ENCODE assay signal across 8 cellular contexts in genomic region chr2:27320958-27321543, GRCh38. TPM values are rescaled to one million over a fixed set of nuclear protein-coding genes. Genes with fewer than 3 reads are reported as not detected.
A peak's percentile ranks its signal among the peaks of the same experiment; 100 is the strongest.
DNase-seq lines count a peak whose midpoint lies in the region; ATAC-seq and TF ChIP-seq lines count a peak whose summit lies in the region.

No MANE protein-coding gene starts in this region.

- peak overlapping the region; percentile 89 for H3K4me3 Mint-ChIP-seq in activated T-cell treated with anti-CD3 and anti-CD28 coated beads, Interleukin-2, amount 50 U/mL, for 24 hours
- H3K4me3 Mint-ChIP-seq in neural progenitor cell, result peak overlapping the region; percentile 95

- peaks cover 23% of the 10 kb centered on the region for H3F3A ChIP-seq in neural progenitor cell (ENCODE audit: low read depth)

- ATAC-seq in HG03280 (IDR thresholded peaks at IDR 0.05; ENCODE audit: unreplicated experiment), result no peak
- no peak for ATAC-seq in HG02885 (IDR thresholded peaks at IDR 0.05; ENCODE audit: poor library complexity, unreplicated experiment)

- H3K9ac ChIP-seq in neural progenitor cell, result no peak overlapping the region

- peak; percentile 49 for TF ChIP-seq EP300 in esophagus muscularis mucosa (IDR thresholded peaks at IDR 0.05)

- H3K9me3 ChIP-seq in esophagus muscularis mucosa (no peaks in the 10 kb centered on the region), neural progenitor cell (ENCODE audit: low read depth) (no peaks in the 10 kb centered on the region)

- peaks cover 27% of the 10 kb centered on the region for H3K4me1 Mint-ChIP-seq in activated T-cell treated with anti-CD3 and anti-CD28 coated beads, Interleukin-2, amount 50 U/mL, for 24 hours (ENCODE audit: low read depth)
- H3K4me1 Mint-ChIP-seq in neural progenitor cell, result peaks cover 9% of the 10 kb centered on the region

- H3K36me3 ChIP-seq in esophagus muscularis mucosa (peaks cover 6 to 22% (median 11%) of the 10 kb centered on the region in 4 donors), neural progenitor cell (no peaks in the 10 kb centered on the region)

- peak overlapping the region; percentile 66 for H3K27ac Mint-ChIP-seq in activated T-cell treated with anti-CD3 and anti-CD28 coated beads, Interleukin-2, amount 50 U/mL, for 24 hours
- H3K27ac Mint-ChIP-seq in neural progenitor cell, result no peak overlapping the region

- no peaks in the 10 kb centered on the region for H4K20me1 ChIP-seq in neural progenitor cell (ENCODE audit: low read depth)

- peaks cover 11% of the 10 kb centered on the region for H3K79me2 ChIP-seq in neural progenitor cell (ENCODE audit: low read depth)

- TF ChIP-seq POLR2A in esophagus muscularis mucosa (IDR thresholded peaks at IDR 0.05; ENCODE audit: low read depth), result peak; percentile 21

- H2AFZ ChIP-seq in neural progenitor cell (replicated peaks), result no peak overlapping the region

- H3K9me3 Mint-ChIP-seq in activated T-cell treated with anti-CD3 and anti-CD28 coated beads, Interleukin-2, amount 50 U/mL, for 24 hours, result no peaks in the 10 kb centered on the region
- H3K9me3 Mint-ChIP-seq in neural progenitor cell, result no peaks in the 10 kb centered on the region

- H3K27ac ChIP-seq in esophagus muscularis mucosa (replicated peaks in 1 of 4), result peak overlapping the region; percentile 62 to 98 (median 95)
- no peak overlapping the region for H3K27ac ChIP-seq in neural progenitor cell

- intact Hi-C loops in esophagus muscularis mucosa (cut with DNase I), result loop anchor here (5.0 kb wide), 2 partner anchors 36 to 51 kb away; partner anchors contain the start of genes EIF2B4, GTF3C2 and SNX17

- no peak overlapping the region for H3K4me2 ChIP-seq in neural progenitor cell

- peaks cover 77% of the 10 kb centered on the region for H3K36me3 Mint-ChIP-seq in activated T-cell treated with anti-CD3 and anti-CD28 coated beads, Interleukin-2, amount 50 U/mL, for 24 hours (ENCODE audit: low read depth)
- peaks cover 4% of the 10 kb centered on the region for H3K36me3 Mint-ChIP-seq in neural progenitor cell

- H3K27me3 Mint-ChIP-seq in activated T-cell treated with anti-CD3 and anti-CD28 coated beads, Interleukin-2, amount 50 U/mL, for 24 hours, result no peaks in the 10 kb centered on the region
- H3K27me3 Mint-ChIP-seq in neural progenitor cell (ENCODE audit: insufficient read depth, low read depth), result peaks cover 4% of the 10 kb centered on the region

- peak; percentile 36 to 58 (median 55) for TF ChIP-seq CTCF in esophagus muscularis mucosa (IDR thresholded peaks at IDR 0.05)
- TF ChIP-seq CTCF in neural progenitor cell (IDR thresholded peaks at IDR 0.05), result peak; percentile 26

- H3K4me3 ChIP-seq in esophagus muscularis mucosa (no peak overlapping the region), neural progenitor cell (no peak overlapping the region)

- H3K4me1 ChIP-seq in esophagus muscularis mucosa, result peaks cover 29 to 34% (median 31%) of the 10 kb centered on the region in 4 donors
- H3K4me1 ChIP-seq in neural progenitor cell, result no peaks in the 10 kb centered on the region

- no peak for DNase-seq in activated T-cell treated with anti-CD3 and anti-CD28 coated beads, Interleukin-2, amount 50 U/mL, for 24 hours
- DNase-seq in activated T-cell treated with anti-CD3 and anti-CD28 coated beads, Interleukin-2, amount 50 U/mL, for 48 hours, result no peak
- DNase-seq in RPMI8226 (peak; percentile 25), esophagus muscularis mucosa (ENCODE audit: extremely low spot score) (peak; percentile 96), neural progenitor cell (ENCODE audit: low spot score) (peak; percentile 19), hippocampal formation (lab: John Stamatoyannopoulos, UW) (no peak)

- 37% methylated on average over 6 of the region's 8 CpGs for WGBS in esophagus muscularis mucosa

- H3K27me3 ChIP-seq in esophagus muscularis mucosa, result no peaks in the 10 kb centered on the region
- no peaks in the 10 kb centered on the region for H3K27me3 ChIP-seq in neural progenitor cell

RNA-seq across cellular contexts. Expression of gene MPV17, which starts 1.8 kb away (rescaled TPM):
- total RNA-seq in esophagus muscularis mucosa, result 10 to 100 TPM; 46.7 to 70.2 (median 60.6) TPM
- 71.4 and 78.0 TPM in 2 replicates for total RNA-seq in neural progenitor cell (ENCODE audit: low replicate concordance)

RNA-seq across cellular contexts. Expression of gene UCN, which starts 12.8 kb away (rescaled TPM):
- 1 to 10 TPM; 1.8 to 6.1 (median 3.3) TPM for total RNA-seq in esophagus muscularis mucosa
- 0.56 and 1.2 TPM in 2 replicates for total RNA-seq in neural progenitor cell (ENCODE audit: low replicate concordance)

RNA-seq across cellular contexts. Expression of gene GTF3C2, which starts 35.5 kb away (rescaled TPM):
- total RNA-seq in esophagus muscularis mucosa (10 to 100 TPM; 27.5 to 44.3 (median 31.6) TPM), neural progenitor cell (ENCODE audit: low replicate concordance) (57.3 and 73.9 TPM in 2 replicates)

RNA-seq across cellular contexts. Expression of gene TRIM54, which starts 38.8 kb away (rescaled TPM):
- total RNA-seq in esophagus muscularis mucosa (under 1 TPM in 1 of 4 donors, not detected in 3; 0.32 TPM), neural progenitor cell (ENCODE audit: low replicate concordance) (0.12 TPM in 1 of 2 replicates, not detected in the other)

RNA-seq across cellular contexts. Expression of gene DNAJC5G, which starts 45.8 kb away (rescaled TPM):
- total RNA-seq in esophagus muscularis mucosa (under 1 TPM in 1 of 4 donors, not detected in 3; 0.42 TPM), neural progenitor cell (ENCODE audit: low replicate concordance) (not detected in 2 replicates)

Comparison
In these comparisons a context has a peak if more than half of its experiments do, and no peak if none do; other contexts are left out.
1. DNase-seq: peak in RPMI8226 (single experiment), esophagus muscularis mucosa (single experiment) and neural progenitor cell (single experiment); none in activated T-cell treated with anti-CD3 and anti-CD28 coated beads, Interleukin-2, amount 50 U/mL, for 24 hours (single experiment), activated T-cell treated with anti-CD3 and anti-CD28 coated beads, Interleukin-2, amount 50 U/mL, for 48 hours (0 of 2) and hippocampal formation (0 of 2).